In genomic region chr6:159169557-159170332, GRCh38 we compare ENCODE assay signal across 8 cellular contexts. TPM values are rescaled to one million over a fixed set of nuclear protein-coding genes. Genes with fewer than 3 reads are reported as not detected.
DNase-seq lines count a peak whose midpoint lies in the region.

No MANE protein-coding gene starts in this region.

- peak overlapping the region; percentile 70 for H3K4me3 ChIP-seq in Karpas-422 (ENCODE audit: low read length)
- peak overlapping the region; percentile 42 for H3K4me3 ChIP-seq in iPS-18c (ENCODE audit: insufficient read depth, low read depth, low read length)

- H3K4me3 Mint-ChIP-seq in activated naive CD8-positive, alpha-beta T cell treated with anti-CD3 and anti-CD28 coated beads for 36 hours: peak overlapping the region; percentile 66

- no peaks in the 10 kb centered on the region for H4K20me1 ChIP-seq in Karpas-422 (ENCODE audit: insufficient read depth, low read depth, low read length)

- H3K9me3 ChIP-seq in Karpas-422 (ENCODE audit: low read length): no peaks in the 10 kb centered on the region
- peaks cover 2% of the 10 kb centered on the region for H3K9me3 ChIP-seq in iPS-18c (ENCODE audit: control insufficient read depth, insufficient read depth, low read length)

- H3K36me3 ChIP-seq in Karpas-422 (ENCODE audit: insufficient read depth, low read length): no peaks in the 10 kb centered on the region

- peaks cover 10% of the 10 kb centered on the region for H3K4me1 Mint-ChIP-seq in activated naive CD8-positive, alpha-beta T cell treated with anti-CD3 and anti-CD28 coated beads for 36 hours

- H3K9me3 Mint-ChIP-seq in activated naive CD8-positive, alpha-beta T cell treated with anti-CD3 and anti-CD28 coated beads for 36 hours: no peaks in the 10 kb centered on the region

- H3K36me3 Mint-ChIP-seq in activated naive CD8-positive, alpha-beta T cell treated with anti-CD3 and anti-CD28 coated beads for 36 hours: no peaks in the 10 kb centered on the region

- H3K79me2 ChIP-seq in Karpas-422 (ENCODE audit: low read length): peaks cover 51% of the 10 kb centered on the region

- H2AFZ ChIP-seq in Karpas-422 (ENCODE audit: low read length): peak overlapping the region; percentile 40; the same call in 1 of the 2 replicates

- no peak overlapping the region for H3K27ac Mint-ChIP-seq in activated naive CD8-positive, alpha-beta T cell treated with anti-CD3 and anti-CD28 coated beads for 36 hours

- peaks cover 81% of the 10 kb centered on the region for H3K27me3 Mint-ChIP-seq in activated naive CD8-positive, alpha-beta T cell treated with anti-CD3 and anti-CD28 coated beads for 36 hours

- H3K4me2 ChIP-seq in Karpas-422 (ENCODE audit: low read depth, low read length, poor library complexity, severe bottlenecking): peak overlapping the region; percentile 81

- intact Hi-C loops in posterior vena cava (cut with DNase I): loop anchor here in 1 of 2 donors (5.0 kb wide), 2 partner anchors 293 to 488 kb away; no protein-coding TSS in a partner anchor

- DNase-seq in NCI-H82 (lab: John Stamatoyannopoulos, UW) (peak; percentile 29), NCI-H82 treated with DMSO at 0.1 percent for 48 hours (lab: John Stamatoyannopoulos, UW; ENCODE audit: unreplicated experiment) (no peak), Karpas-422 (peak; percentile 92), medulla oblongata (ENCODE audit: extremely low spot score) (no peak), posterior vena cava (ENCODE audit: low spot score) (no peak)
- peak; percentile 46 for DNase-seq in activated naive CD8-positive, alpha-beta T cell treated with anti-CD3 and anti-CD28 coated beads for 36 hours
- peak; percentile 4 for DNase-seq in stimulated activated CD8-positive, alpha-beta memory T cell treated with anti-CD3 and anti-CD28 coated beads, Interleukin-2, amount 100 ng/mL, for 48 hours (ENCODE audit: low read depth in 2 of 2)

- peak overlapping the region; percentile 86 for H3K9ac ChIP-seq in Karpas-422 (ENCODE audit: low read length)

- peaks cover 64% of the 10 kb centered on the region for H3K4me1 ChIP-seq in Karpas-422 (ENCODE audit: low read length)

- H3K9me2 ChIP-seq in Karpas-422 (replicated peaks; ENCODE audit: insufficient read depth, low read length): no peaks in the 10 kb centered on the region

- peak overlapping the region; percentile 94 for H3K27ac ChIP-seq in Karpas-422 (ENCODE audit: low read length)

- no peaks in the 10 kb centered on the region for H3K27me3 ChIP-seq in Karpas-422 (ENCODE audit: low read length)

RNA-seq across cellular contexts. Expression of gene FNDC1, which starts 0.5 kb away (rescaled TPM):
- 73.2 and 90.0 TPM in 2 replicates for total RNA-seq in Karpas-422 (2014; rRNA removed; shearing (Covaris generic); ENCODE audit: low replicate concordance)
- under 1 TPM in 1 of 2 experiments, not detected in 1; 0.04 TPM for total RNA-seq in activated naive CD8-positive, alpha-beta T cell treated with anti-CD3 and anti-CD28 coated beads for 36 hours
- total RNA-seq in posterior vena cava: 1 to 10 TPM; 2.8 to 5.1 TPM

Comparison
In these comparisons a context has a peak if more than half of its experiments do, and no peak if none do; other contexts are left out.
1. DNase-seq: peak in NCI-H82 (single experiment), Karpas-422 (single experiment), activated naive CD8-positive, alpha-beta T cell treated with anti-CD3 and anti-CD28 coated beads for 36 hours (single experiment) and stimulated activated CD8-positive, alpha-beta memory T cell treated with anti-CD3 and anti-CD28 coated beads, Interleukin-2, amount 100 ng/mL, for 48 hours (2 of 2); none in NCI-H82 treated with DMSO at 0.1 percent for 48 hours (single experiment), medulla oblongata (single experiment) and posterior vena cava (single experiment).
2. RNA of gene FNDC1, which starts 0.5 kb away (total RNA-seq): 73.2 to 90.0 TPM in Karpas-422; 2.8 to 5.1 TPM in posterior vena cava and 0.04 TPM in activated naive CD8-positive, alpha-beta T cell treated with anti-CD3 and anti-CD28 coated beads for 36 hours; every median in the first group is over 10 times any median in the second.